In genomic region chr6:57660945-57661344, GRCh38 we compare ENCODE assay signal across 8 cellular contexts.
DNase-seq lines count a peak whose midpoint lies in the region; ATAC-seq, FAIRE-seq and TF ChIP-seq lines count a peak whose summit lies in the region.
"Not testable (repeated sequence)": the region's sequence is repeated elsewhere in the genome, so short reads cannot be mapped to it uniquely, and the experiment has no call there.

No MANE protein-coding gene starts in this region.

- H3K9me3 ChIP-seq in H1 (ENCODE audit: insufficient read depth in 2 of 2, low read depth in 1 of 2, low read length in 1 of 2) = not testable (repeated sequence)

- POLR2A ChIA-PET in H1 (lab: Charles Lee; ENCODE audit: partially characterized antibody) = not testable (repeated sequence)

- DNase-seq in H1 (ENCODE audit: low read depth in 1 of 2, low spot score in 2 of 2) = not testable (repeated sequence)

- not testable (repeated sequence) for H3K23me2 ChIP-seq in H1 (ENCODE audit: low read depth, low read length)

- not testable (repeated sequence) for H3K27me3 ChIP-seq in H1 (replicated peaks in 1 of 4; ENCODE audit: control insufficient read depth in 3 of 4, extremely low read depth in 1 of 4, insufficient read depth in 3 of 4, low read length in 3 of 4)

- H3K79me2 ChIP-seq in H1 (ENCODE audit: control insufficient read depth in 1 of 2, insufficient read depth in 2 of 2, low read length in 2 of 2) = not testable (repeated sequence)

- H4K5ac ChIP-seq in H1 (ENCODE audit: insufficient read length, low read depth, low read length) = not testable (repeated sequence)

- not testable (repeated sequence) for H3K36me3 ChIP-seq in H1 (ENCODE audit: control insufficient read depth in 2 of 4, insufficient read depth in 4 of 4, low read length in 3 of 4)

- H2BK12ac ChIP-seq in H1 (ENCODE audit: low read depth, low read length) = not testable (repeated sequence)

- not testable (repeated sequence) for H2BK5ac ChIP-seq in H1 (ENCODE audit: low read depth, low read length)

- H3K18ac ChIP-seq in H1 (ENCODE audit: extremely low read depth, low read length) = not testable (repeated sequence)

- not testable (repeated sequence) for TF ChIP-seq RAD21 in H1 (IDR thresholded peaks at IDR 0.05 in 1 of 2, conservative IDR thresholded peaks at IDR 0.05 in 1 of 2; ENCODE audit: low read depth in 2 of 2, low read length in 2 of 2)

- not testable (repeated sequence) for H3K9ac ChIP-seq in H1 (replicated peaks in 1 of 4; ENCODE audit: extremely low read depth in 1 of 4, low read depth in 3 of 4, low read length in 3 of 4)

- ATAC-seq in GM18511 (IDR thresholded peaks at IDR 0.05; ENCODE audit: unreplicated experiment) = peak; percentile 77
- ATAC-seq in GM18873 (IDR thresholded peaks at IDR 0.05; ENCODE audit: low FRiP score, unreplicated experiment) = peak; percentile 70
- ATAC-seq in GM19463 (IDR thresholded peaks at IDR 0.05; ENCODE audit: unreplicated experiment) = peak; percentile 84
- peak; percentile 61 for ATAC-seq in HG02763 (IDR thresholded peaks at IDR 0.05; ENCODE audit: unreplicated experiment)
- ATAC-seq in HG03095 (IDR thresholded peaks at IDR 0.05; ENCODE audit: unreplicated experiment) = peak; percentile 66
- peak; percentile 80 for ATAC-seq in HG03175 (IDR thresholded peaks at IDR 0.05; ENCODE audit: unreplicated experiment)
- peak; percentile 46 for ATAC-seq in HG03442 (IDR thresholded peaks at IDR 0.05; ENCODE audit: unreplicated experiment)

- not testable (repeated sequence) for H3K4me1 ChIP-seq in H1 (replicated peaks in 1 of 4; ENCODE audit: control insufficient read depth in 3 of 4, insufficient read depth in 4 of 4, low read length in 3 of 4)

- not testable (repeated sequence) for TF ChIP-seq POLR2A in H1 (IDR thresholded peaks at IDR 0.05; ENCODE audit: control extremely low read depth in 1 of 2, low read depth in 2 of 2, low read length in 2 of 2)

- WGBS in H1 (ENCODE audit: extremely low coverage in 1 of 2, insufficient coverage in 1 of 2, insufficient read length in 1 of 2, insufficient replicate concordance in 2 of 2, low coverage in 1 of 2, low lambda C conversion rate in 2 of 2, missing lambda C conversion rate in 1 of 2), 2 experiments = 77% methylated on average over 1 of the region's 1 CpG; no CpG with 5 or more reads in 1 of the 2 experiments

- not testable (repeated sequence) for H3K56ac ChIP-seq in H1 (replicated peaks; ENCODE audit: insufficient read length, low read depth, low read length)

- H2BK15ac ChIP-seq in H1 (ENCODE audit: low read length) = not testable (repeated sequence)

- H4K91ac ChIP-seq in H1 (replicated peaks; ENCODE audit: insufficient read length, low read length) = not testable (repeated sequence)

- not testable (repeated sequence) for H4K20me1 ChIP-seq in H1 (replicated peaks in 1 of 2; ENCODE audit: control insufficient read depth in 1 of 2, insufficient read depth in 2 of 2, low read length in 2 of 2)

- not testable (repeated sequence) for H3K14ac ChIP-seq in H1 (ENCODE audit: insufficient read length)

- H3K79me1 ChIP-seq in H1 (ENCODE audit: low read depth, low read length) = not testable (repeated sequence)

- H2AFZ ChIP-seq in H1 (ENCODE audit: low read length) = not testable (repeated sequence)

- not testable (repeated sequence) for H3K4me2 ChIP-seq in H1 (ENCODE audit: insufficient read depth in 1 of 2, low read depth in 2 of 2, low read length in 2 of 2)

- H4K8ac ChIP-seq in H1 (ENCODE audit: extremely low read depth, insufficient read depth, low read length) = not testable (repeated sequence)

- not testable (repeated sequence) for H2AK5ac ChIP-seq in H1 (ENCODE audit: low read depth, low read length)

- H3K27ac ChIP-seq in H1 (ENCODE audit: low read depth, low read length) = not testable (repeated sequence)

- H3K4ac ChIP-seq in H1 (replicated peaks; ENCODE audit: insufficient read length, low read depth, low read length) = not testable (repeated sequence)

- not testable (repeated sequence) for TF ChIP-seq EP300 in H1 (IDR thresholded peaks at IDR 0.05; ENCODE audit: borderline replicate concordance in 1 of 2, low read depth in 2 of 2, low read length in 2 of 2)

- FAIRE-seq in H1 (lab: Jason Lieb, UNC) = peak; percentile 32

- not testable (repeated sequence) for H3K4me3 ChIP-seq in H1 (ENCODE audit: extremely low read depth in 1 of 4, insufficient read depth in 2 of 4, low read depth in 3 of 4, low read length in 4 of 4)

- CTCF ChIA-PET in H1 (lab: Charles Lee; ENCODE audit: partially characterized antibody) = not testable (repeated sequence)

- H2BK20ac ChIP-seq in H1 (ENCODE audit: low read length) = not testable (repeated sequence)

- not testable (repeated sequence) for H2BK120ac ChIP-seq in H1 (replicated peaks; ENCODE audit: low read depth, low read length)

- H3K23ac ChIP-seq in H1 (ENCODE audit: insufficient read length) = not testable (repeated sequence)

- TF ChIP-seq CTCF in H1 (IDR thresholded peaks at IDR 0.05; ENCODE audit: control extremely low read depth in 1 of 3, insufficient read depth in 1 of 3, low read depth in 1 of 3, low read length in 3 of 3) = not testable (repeated sequence)
